8 cellular contexts compared by ENCODE assay signal in genomic region chr15:71011503-71012155, GRCh38.
DNase-seq lines count a peak whose midpoint lies in the region; ATAC-seq, FAIRE-seq and TF ChIP-seq lines count a peak whose summit lies in the region.

No MANE protein-coding gene starts in this region.

- no peak for ATAC-seq in GM21786 (IDR thresholded peaks at IDR 0.05; ENCODE audit: unreplicated experiment)

- TF ChIP-seq CTCF in LNCaP clone FGC (IDR thresholded peaks at IDR 0.05; ENCODE audit: control insufficient read depth, extremely low read depth, insufficient read depth), result peak; percentile 92
- peak; percentile 84 for TF ChIP-seq CTCF in astrocyte of the spinal cord (IDR thresholded peaks at IDR 0.05; ENCODE audit: low read depth, low read length)

- DNase-seq in EL (peak; percentile 64), LNCaP clone FGC (ENCODE audit: low read depth) (peak; percentile 34), astrocyte of the spinal cord (ENCODE audit: low read depth, low spot score) (peak; percentile 66), kidney tubule cell (ENCODE audit: low spot score) (peak; percentile 60), hypothalamus (lab: John Stamatoyannopoulos, UW) (no peak), H54 (ENCODE audit: insufficient read length, low spot score) (no peak), mesenteric fat pad (ENCODE audit: low spot score) (no peak)

- H3K4me3 ChIP-seq in LNCaP clone FGC (ENCODE audit: low read depth, low read length) (no peak overlapping the region), astrocyte of the spinal cord (ENCODE audit: low read depth, low read length) (no peak overlapping the region)

- in situ Hi-C loops in astrocyte of the spinal cord (cut with HindIII; ENCODE audit: low sequenced_read_pairs), result no loop called here

- no peak for TF ChIP-seq POLR2A in H54 (IDR thresholded peaks at IDR 0.05; ENCODE audit: low read depth, low read length)

- no peak for FAIRE-seq in H54 (lab: Jason Lieb, UNC)

Comparison
In these comparisons a context has a peak if more than half of its experiments do, and no peak if none do; other contexts are left out.
1. DNase-seq: peak in EL (single experiment), LNCaP clone FGC (single experiment), astrocyte of the spinal cord (single experiment) and kidney tubule cell (single experiment); none in hypothalamus (0 of 51), H54 (single experiment) and mesenteric fat pad (single experiment).